Comparison of ENCODE assay signal across 9 cellular contexts in genomic region chr10:89516149-89516832, GRCh38. TPM values are rescaled to one million over a fixed set of nuclear protein-coding genes. Genes with fewer than 3 reads are reported as not detected.
DNase-seq lines count a peak whose midpoint lies in the region; ATAC-seq and TF ChIP-seq lines count a peak whose summit lies in the region.
"Had no signal": no experiment of that assay in that cellular context is flagged by ENCODE, and none has a peak within 500 bp of the region (broad histone marks: within the 10 kb centered on the region; RNA-seq: fewer than 3 reads in every experiment).

No MANE protein-coding gene starts in this region.

- POLR2A ChIA-PET in A673 (lab: Charles Lee; ENCODE audit: low non-redundant PET): no interaction called here

- intact Hi-C loops in A673 (cut with micrococcal nuclease; ENCODE audit: unreplicated experiment): no loop called here

- DNase-seq in A673 (ENCODE audit: low spot score) (peak; percentile 60), M059J (ENCODE audit: low read depth) (peak; percentile 95), epithelial cell of prostate (ENCODE audit: low read depth, low spot score) (no peak), mesenchymal stem cell (peak; percentile 95), DMS79 treated with DMSO at 0.1 percent for 48 hours (lab: John Stamatoyannopoulos, UW) (no peak), nephron progenitor cell (no peak)
- DNase-seq in activated naive CD4-positive, alpha-beta T cell (lab: John Stamatoyannopoulos, UW): no peak

- CTCF ChIA-PET in A673 (lab: Charles Lee): no interaction called here

- 5% methylated on average over 5 of the region's 7 CpGs for WGBS in mesenchymal stem cell

- no peaks in the 10 kb centered on the region for H3K36me3 Mint-ChIP-seq in nephron progenitor cell (ENCODE audit: low read depth)

- H3K4me3 ChIP-seq in A673 (ENCODE audit: low read depth, low read length, poor library complexity, severe bottlenecking): no peak overlapping the region
- H3K4me3 ChIP-seq in mesenchymal stem cell (ENCODE audit: insufficient read depth in 1 of 2, low read depth in 1 of 2, low read length in 2 of 2): peak overlapping the region in 1 of 2 experiments; percentile 50

- H2BK15ac ChIP-seq in mesenchymal stem cell (ENCODE audit: low read depth, poor library complexity, severe bottlenecking): no peak overlapping the region

- no peaks in the 10 kb centered on the region for H3K9me3 ChIP-seq in A673 (ENCODE audit: low read depth, low read length, poor library complexity, severe bottlenecking)
- H3K9me3 ChIP-seq in mesenchymal stem cell (ENCODE audit: control insufficient read depth, low read length): no peaks in the 10 kb centered on the region

- no peak overlapping the region for H4K91ac ChIP-seq in mesenchymal stem cell (ENCODE audit: low read length)

- TF ChIP-seq CTCF in A673 (conservative IDR thresholded peaks at IDR 0.05; ENCODE audit: low read depth, low read length): no peak
- TF ChIP-seq CTCF in nephron progenitor cell (IDR thresholded peaks at IDR 0.05): no peak

- H3K9me3 Mint-ChIP-seq in nephron progenitor cell: no peaks in the 10 kb centered on the region

- no peak overlapping the region for H3K4me3 Mint-ChIP-seq in nephron progenitor cell

- H3K4me2 ChIP-seq in mesenchymal stem cell (ENCODE audit: low read length, poor library complexity, severe bottlenecking): no peak overlapping the region

- peak overlapping the region; percentile 40 for H3K27ac ChIP-seq in A673 (ENCODE audit: low read depth, low read length, poor library complexity, severe bottlenecking)
- peak overlapping the region; percentile 43 for H3K27ac ChIP-seq in epithelial cell of prostate
- H3K27ac ChIP-seq in mesenchymal stem cell (ENCODE audit: low read length, poor library complexity, severe bottlenecking): peak overlapping the region; percentile 73
- H3K27ac ChIP-seq: C4-2B had no signal

- H3K9ac ChIP-seq in mesenchymal stem cell (ENCODE audit: low read length): peak overlapping the region; percentile 82

- H3K27me3 ChIP-seq in A673 (replicated peaks; ENCODE audit: insufficient read depth, low read depth, low read length, poor library complexity) (no peaks in the 10 kb centered on the region), mesenchymal stem cell (ENCODE audit: control insufficient read depth in 1 of 2, insufficient read depth in 1 of 2, low read length in 2 of 2) (no peaks in the 10 kb centered on the region)

- H2BK5ac ChIP-seq in mesenchymal stem cell (ENCODE audit: low read depth, low read length, poor library complexity, severe bottlenecking): no peak overlapping the region

- peaks cover 13% of the 10 kb centered on the region for H3K4me1 Mint-ChIP-seq in nephron progenitor cell

- no peak overlapping the region for H2AFZ ChIP-seq in mesenchymal stem cell (ENCODE audit: low read depth, low read length)

- H3K27ac Mint-ChIP-seq in nephron progenitor cell: no peak overlapping the region

- no peak overlapping the region for H3K14ac ChIP-seq in mesenchymal stem cell (ENCODE audit: low read length in 2 of 2)

- no peaks in the 10 kb centered on the region for H3K27me3 Mint-ChIP-seq in nephron progenitor cell (ENCODE audit: low read depth, poor library complexity)

- H3K18ac ChIP-seq in mesenchymal stem cell (ENCODE audit: low read depth in 1 of 2, low read length in 2 of 2): no peak overlapping the region

- no peak overlapping the region for H3K23ac ChIP-seq in mesenchymal stem cell (ENCODE audit: low read length in 2 of 2)

- BruUV-seq in A673 (replicated peaks; lab: Mats Ljungman, UMichigan): no TSS peak

- H2BK12ac ChIP-seq in mesenchymal stem cell (ENCODE audit: low read length in 2 of 2): no peak overlapping the region

- H3K4me1 ChIP-seq in A673 (ENCODE audit: insufficient read depth, low read length, poor library complexity, severe bottlenecking): peaks cover 46% of the 10 kb centered on the region
- peaks cover 5% of the 10 kb centered on the region for H3K4me1 ChIP-seq in mesenchymal stem cell (ENCODE audit: control insufficient read depth, insufficient read depth, low read depth, low read length)

- H4K8ac ChIP-seq in mesenchymal stem cell (ENCODE audit: low read length): no peak overlapping the region

- H3K4ac ChIP-seq in mesenchymal stem cell (ENCODE audit: low read depth in 1 of 2, low read length in 2 of 2): no peak overlapping the region

- no peaks in the 10 kb centered on the region for H3K79me1 ChIP-seq in mesenchymal stem cell (replicated peaks; ENCODE audit: low read length, poor library complexity, severe bottlenecking)

- H3K36me3 ChIP-seq in A673 (ENCODE audit: insufficient read depth, low read length, poor library complexity, severe bottlenecking) (no peaks in the 10 kb centered on the region), mesenchymal stem cell (ENCODE audit: control insufficient read depth in 1 of 2, insufficient read depth in 2 of 2, low read depth in 1 of 2, low read length in 2 of 2) (no peaks in the 10 kb centered on the region)

- ATAC-seq in HG03565 (IDR thresholded peaks at IDR 0.05; ENCODE audit: unreplicated experiment): no peak

- no peak overlapping the region for H2BK120ac ChIP-seq in mesenchymal stem cell (ENCODE audit: low read depth, low read length)

- no peak overlapping the region for H2AK5ac ChIP-seq in mesenchymal stem cell (ENCODE audit: low read length, severe bottlenecking)

RNA-seq across cellular contexts. Expression of gene SLC16A12, which starts 19.1 kb away (rescaled TPM):
- total RNA-seq in A673 (2021): 0.54 and 0.74 TPM in 2 replicates
- 0.32 and 1.0 TPM in 2 replicates for total RNA-seq in M059J (2014; rRNA removed; shearing (Covaris generic))
- polyA plus RNA-seq in mesenchymal stem cell (2013, experiment 1 of 2): 0.68 TPM
- 0.59 TPM for polyA plus RNA-seq in mesenchymal stem cell (2013, experiment 2 of 2)

Comparison
In these comparisons a context has a peak if more than half of its experiments do, and no peak if none do; other contexts are left out.
1. DNase-seq: peak in A673 (single experiment), M059J (single experiment) and mesenchymal stem cell (single experiment); none in epithelial cell of prostate (single experiment), DMS79 treated with DMSO at 0.1 percent for 48 hours (single experiment), activated naive CD4-positive, alpha-beta T cell (0 of 4) and nephron progenitor cell (single experiment).
2. Peak in every context shown above with its lines, with median percentiles within 50 percentile points of each other: H3K27ac ChIP-seq.